29 cellular contexts compared by ENCODE assay signal in the genomic region with DNA sequence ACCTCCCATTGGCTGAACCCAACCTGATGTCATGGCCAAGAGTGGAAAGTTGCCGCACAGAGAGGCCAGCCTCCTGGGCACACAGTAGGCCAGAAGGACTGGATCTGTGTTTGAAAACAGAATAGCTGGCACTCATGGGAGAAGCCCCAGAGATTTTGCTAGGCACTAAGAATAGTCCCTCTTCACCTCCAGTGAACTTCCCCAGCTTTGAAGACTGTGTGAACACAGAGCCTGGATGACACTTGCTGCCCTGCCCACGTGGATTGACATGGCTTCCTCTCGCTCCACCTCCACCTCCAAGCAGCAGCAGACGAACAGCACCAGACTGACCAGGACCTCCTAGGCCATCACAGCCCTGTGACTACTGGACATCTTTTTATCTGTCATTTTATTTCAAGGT. TPM values are rescaled to one million over a fixed set of nuclear protein-coding genes. Genes with fewer than 3 reads are reported as not detected.
"Had no signal": no experiment of that assay in that cellular context is flagged by ENCODE, and none has a peak within 500 bp of the region (broad histone marks: within the 10 kb centered on the region; RNA-seq: fewer than 3 reads in every experiment).

No MANE protein-coding gene starts in this region.

- H3K4me3 Mint-ChIP-seq: activated CD4-positive, alpha-beta memory T cell treated with anti-CD3 and anti-CD28 coated beads, Interleukin-2, amount 10 ng/mL, durations not matched to agents 7 days and 5 days; activated CD4-positive, alpha-beta T cell treated with anti-CD3 and anti-CD28 coated beads for 36 hours; activated CD4-positive, alpha-beta T cell treated with anti-CD3 and anti-CD28 coated beads, Interleukin-2, amount 10 ng/mL, durations not matched to agents 7 days and 5 days; activated naive CD4-positive, alpha-beta T cell treated with anti-CD3 and anti-CD28 coated beads, Interleukin-2, amount 10 ng/mL, durations not matched to agents 7 days and 5 days; activated naive CD8-positive, alpha-beta T cell treated with anti-CD3 and anti-CD28 coated beads, Interleukin-2, amount 10 ng/mL, durations not matched to agents 7 days and 5 days; activated T-cell treated with anti-CD3 and anti-CD28 coated beads, Interleukin-2, amount 50 U/mL, for 24 hours; activated T-cell treated with anti-CD3 and anti-CD28 coated beads, Interleukin-2, amount 50 U/mL, for 72 hours; brain; central memory CD8-positive, alpha-beta T cell; dendritic cell treated with granulocyte-macrophage colony-stimulating factor and Interleukin-4, amounts not matched to agents 40 ng/mL and 50 ng/mL, for 4 days; endodermal cell had no signal

- H3K4me1 Mint-ChIP-seq: activated CD4-positive, alpha-beta memory T cell treated with anti-CD3 and anti-CD28 coated beads, Interleukin-2, amount 10 ng/mL, durations not matched to agents 7 days and 5 days; activated CD4-positive, alpha-beta T cell treated with anti-CD3 and anti-CD28 coated beads for 36 hours; activated CD4-positive, alpha-beta T cell treated with anti-CD3 and anti-CD28 coated beads, Interleukin-2, amount 10 ng/mL, durations not matched to agents 7 days and 5 days; activated naive CD4-positive, alpha-beta T cell treated with anti-CD3 and anti-CD28 coated beads, Interleukin-2, amount 10 ng/mL, durations not matched to agents 7 days and 5 days; activated naive CD8-positive, alpha-beta T cell treated with anti-CD3 and anti-CD28 coated beads, Interleukin-2, amount 10 ng/mL, durations not matched to agents 7 days and 5 days; central memory CD8-positive, alpha-beta T cell; endodermal cell had no signal

- H3K36me3 ChIP-seq: ascending aorta, breast epithelium, cardiac muscle cell had no signal

- H3K27me3 Mint-ChIP-seq: brain; central memory CD8-positive, alpha-beta T cell; dendritic cell treated with granulocyte-macrophage colony-stimulating factor and Interleukin-4, amounts not matched to agents 40 ng/mL and 50 ng/mL, for 4 days had no signal

- H3K9me3 Mint-ChIP-seq: activated CD4-positive, alpha-beta memory T cell treated with anti-CD3 and anti-CD28 coated beads, Interleukin-2, amount 10 ng/mL, durations not matched to agents 7 days and 5 days; activated naive CD4-positive, alpha-beta T cell treated with anti-CD3 and anti-CD28 coated beads, Interleukin-2, amount 10 ng/mL, durations not matched to agents 7 days and 5 days; activated T-cell treated with anti-CD3 and anti-CD28 coated beads, Interleukin-2, amount 50 U/mL, for 24 hours; central memory CD8-positive, alpha-beta T cell; dendritic cell treated with granulocyte-macrophage colony-stimulating factor and Interleukin-4, amounts not matched to agents 40 ng/mL and 50 ng/mL, for 4 days; endodermal cell had no signal

- H3K9me3 ChIP-seq: ascending aorta, breast epithelium had no signal

- H3K36me3 Mint-ChIP-seq: activated naive CD4-positive, alpha-beta T cell treated with anti-CD3 and anti-CD28 coated beads, Interleukin-2, amount 10 ng/mL, durations not matched to agents 7 days and 5 days; activated naive CD4-positive, alpha-beta T cell treated with anti-CD3 and anti-CD28 coated beads, Interleukin-2, amount 50 U/mL, for 72 hours; brain had no signal

- H3K27me3 ChIP-seq: ascending aorta, breast epithelium, cardiac muscle cell, dorsolateral prefrontal cortex had no signal

- ATAC-seq: activated CD4-positive, alpha-beta T cell treated with anti-CD3 and anti-CD28 coated beads for 36 hours; activated naive CD4-positive, alpha-beta T cell treated with anti-CD3 and anti-CD28 coated beads, Interleukin-2, amount 50 U/mL, for 72 hours; activated T-cell treated with anti-CD3 and anti-CD28 coated beads, Interleukin-2, amount 50 U/mL, for 72 hours; esophagus mucosa had no signal

- H3K27ac Mint-ChIP-seq: activated CD4-positive, alpha-beta memory T cell treated with anti-CD3 and anti-CD28 coated beads, Interleukin-2, amount 10 ng/mL, durations not matched to agents 7 days and 5 days; activated CD4-positive, alpha-beta T cell treated with anti-CD3 and anti-CD28 coated beads for 36 hours; activated CD4-positive, alpha-beta T cell treated with anti-CD3 and anti-CD28 coated beads, Interleukin-2, amount 10 ng/mL, durations not matched to agents 7 days and 5 days; activated naive CD4-positive, alpha-beta T cell treated with anti-CD3 and anti-CD28 coated beads, Interleukin-2, amount 10 ng/mL, durations not matched to agents 7 days and 5 days; activated naive CD4-positive, alpha-beta T cell treated with anti-CD3 and anti-CD28 coated beads, Interleukin-2, amount 50 U/mL, for 72 hours; activated naive CD8-positive, alpha-beta T cell treated with anti-CD3 and anti-CD28 coated beads, Interleukin-2, amount 10 ng/mL, durations not matched to agents 7 days and 5 days; activated T-cell treated with anti-CD3 and anti-CD28 coated beads, Interleukin-2, amount 50 U/mL, for 24 hours; activated T-cell treated with anti-CD3 and anti-CD28 coated beads, Interleukin-2, amount 50 U/mL, for 72 hours; dendritic cell treated with granulocyte-macrophage colony-stimulating factor and Interleukin-4, amounts not matched to agents 40 ng/mL and 50 ng/mL, for 4 days; endodermal cell had no signal

- H3K4me1 ChIP-seq: ascending aorta, breast epithelium had no signal

- H3K27ac ChIP-seq: ascending aorta, breast epithelium, cardiac muscle cell, coronary artery, dorsolateral prefrontal cortex had no signal

- DNase-seq: activated CD4-positive, alpha-beta memory T cell treated with anti-CD3 and anti-CD28 coated beads, Interleukin-2, amount 10 ng/mL, durations not matched to agents 7 days and 5 days; activated CD4-positive, alpha-beta T cell treated with anti-CD3 and anti-CD28 coated beads for 36 hours; activated CD4-positive, alpha-beta T cell treated with anti-CD3 and anti-CD28 coated beads, Interleukin-2, amount 10 ng/mL, durations not matched to agents 7 days and 5 days; activated CD4-positive, alpha-beta T cell treated with anti-CD3 and anti-CD28 coated beads, Interleukin-2, amount 50 U/mL, for 4 hours; activated CD4-positive, CD25-positive, alpha-beta regulatory T cell; activated CD4-positive, CD25-positive, alpha-beta regulatory T cell treated with anti-CD3 and anti-CD28 coated beads, Interleukin-2, amount 50 U/mL, for 72 hours; activated CD8-positive, alpha-beta memory T cell treated with anti-CD3 and anti-CD28 coated beads, Interleukin-2, amount 50 U/mL, for 48 hours; activated gamma-delta T cell; activated naive CD4-positive, alpha-beta T cell; activated naive CD4-positive, alpha-beta T cell treated with anti-CD3 and anti-CD28 coated beads, Interleukin-2, amount 10 ng/mL, durations not matched to agents 7 days and 5 days; activated naive CD8-positive, alpha-beta T cell treated with anti-CD3 and anti-CD28 coated beads, Interleukin-2, amount 10 ng/mL, durations not matched to agents 7 days and 5 days; activated T-cell treated with anti-CD3 and anti-CD28 coated beads for 4 hours; activated T-cell treated with anti-CD3 and anti-CD28 coated beads, Interleukin-2, amount 50 U/mL, for 24 hours; activated T-cell treated with anti-CD3 and anti-CD28 coated beads, Interleukin-2, amount 50 U/mL, for 72 hours; dorsolateral prefrontal cortex; effector memory CD4-positive, alpha-beta T cell; endodermal cell; foreskin fibroblast; head of caudate nucleus; T-helper 2 cell had no signal

- H3K4me3 ChIP-seq: ascending aorta, breast epithelium, cardiac muscle cell, coronary artery, dorsolateral prefrontal cortex had no signal

RNA-seq across cellular contexts. Expression of a gene that starts 37.9 kb away (rescaled TPM):
- total RNA-seq: cardiac muscle cell had no signal
- polyA plus RNA-seq: cardiac muscle cell had no signal
